ENCODE assay signal across 22 cellular contexts in the genomic region with DNA sequence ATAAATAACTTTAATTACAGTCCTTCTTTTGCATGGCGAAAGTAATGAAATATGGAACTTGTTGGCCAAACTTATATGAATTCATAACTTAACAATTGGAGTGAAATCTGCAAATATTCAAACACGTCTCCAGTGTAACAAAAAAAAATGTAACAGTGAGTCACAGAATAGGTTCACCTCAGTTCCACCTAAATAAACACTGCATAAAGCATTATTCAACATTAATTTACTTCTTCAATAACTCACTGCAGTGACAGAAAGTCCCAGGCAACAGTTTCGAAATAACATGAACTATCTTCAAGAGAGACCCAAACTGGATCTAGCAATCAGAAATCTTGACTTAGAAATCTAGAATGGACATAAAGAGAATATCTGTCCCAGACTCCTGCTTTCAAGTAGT.
"Had no signal": no experiment of that assay in that cellular context is flagged by ENCODE, and none has a peak within 500 bp of the region (broad histone marks: within the 10 kb centered on the region; RNA-seq: fewer than 3 reads in every experiment).

No MANE protein-coding gene starts in this region.

- H3K9me3 ChIP-seq: colonic mucosa, esophagus squamous epithelium, gastrocnemius medialis, heart right ventricle, left lung, lower lobe of right lung, mucosa of descending colon had no signal

- H3K4me1 ChIP-seq: colonic mucosa, esophagus squamous epithelium, gastrocnemius medialis, heart right ventricle, left lung, lower lobe of right lung had no signal

- H3K27me3 ChIP-seq: colonic mucosa, esophagus squamous epithelium, gastrocnemius medialis, heart right ventricle, left lung had no signal

- ATAC-seq: esophagus mucosa; gastrocnemius medialis; heart right ventricle; left cardiac atrium; left lung; left ventricle myocardium superior; lower lobe of right lung; mucosa of descending colon; naive thymus-derived CD8-positive, alpha-beta T cell had no signal

- DNase-seq: colonic mucosa; cortex of kidney; effector memory CD4-positive, alpha-beta T cell; erythroblast; esophagus squamous epithelium; foreskin fibroblast; foreskin melanocyte; gastrocnemius medialis; glutamatergic neuron; head of caudate nucleus; heart right ventricle; hippocampal formation; left cardiac atrium; left lung; left ventricle myocardium superior; lower lobe of right lung; mesenchymal stem cell; mucosa of descending colon; naive B cell; naive thymus-derived CD8-positive, alpha-beta T cell had no signal

- H3K36me3 ChIP-seq: colonic mucosa, esophagus squamous epithelium, gastrocnemius medialis, heart right ventricle, left lung, lower lobe of right lung had no signal

- H3K27ac ChIP-seq: colonic mucosa, epithelial cell of prostate, esophagus squamous epithelium, gastrocnemius medialis, heart right ventricle, left lung, lower lobe of right lung had no signal

- H3K4me3 ChIP-seq: colonic mucosa, esophagus squamous epithelium, gastrocnemius medialis, heart right ventricle, left lung, lower lobe of right lung, mucosa of descending colon had no signal
